20 cellular contexts compared by ENCODE assay signal in genomic region chrX:100883654-100884053, GRCh38. TPM values are rescaled to one million over a fixed set of nuclear protein-coding genes. Genes with fewer than 3 reads are reported as not detected.
"Had no signal": no experiment of that assay in that cellular context is flagged by ENCODE, and none has a peak within 500 bp of the region (broad histone marks: within the 10 kb centered on the region; RNA-seq: fewer than 3 reads in every experiment).

No MANE protein-coding gene starts in this region.

- ATAC-seq: activated CD4-positive, CD25-positive, alpha-beta regulatory T cell treated with anti-CD3 and anti-CD28 coated beads, Interleukin-2, amount 50 U/mL, for 24 hours; activated naive CD8-positive, alpha-beta T cell treated with anti-CD3 and anti-CD28 coated beads, Interleukin-2, amount 50 U/mL, for 24 hours; psoas muscle; sciatic nerve had no signal

- H3K4me3 ChIP-seq: lower lobe of right lung, psoas muscle, thyroid gland, uterus had no signal

- H3K27me3 ChIP-seq: thyroid gland had no signal

- H3K9me3 ChIP-seq: lower lobe of right lung, psoas muscle, thyroid gland, uterus had no signal

- DNase-seq: activated CD4-positive, alpha-beta T cell treated with anti-CD3 and anti-CD28 coated beads, Interleukin-2, amount 50 U/mL, for 1 hour; activated naive CD4-positive, alpha-beta T cell treated with Interleukin-2 at 50 U/mL for 16 hours; activated naive CD8-positive, alpha-beta T cell treated with anti-CD3 and anti-CD28 coated beads, Interleukin-2, amount 50 U/mL, for 24 hours; activated T-cell treated with anti-CD3 and anti-CD28 coated beads for 4 hours; aorta; effector memory CD4-positive, alpha-beta T cell; foreskin melanocyte; head of caudate nucleus; lower lobe of right lung; midbrain; psoas muscle; stimulated activated CD4-positive, alpha-beta T cell treated with anti-CD3 and anti-CD28 coated beads, Interleukin-1b, Interleukin-23, amount 100 ng/mL, for 48 hours; thyroid gland; uterus had no signal

- H3K4me1 ChIP-seq: lower lobe of right lung, psoas muscle, thyroid gland, uterus had no signal

- H3K27ac ChIP-seq: epithelial cell of prostate, lower lobe of right lung, psoas muscle, thyroid gland, uterus had no signal

- H3K36me3 ChIP-seq: lower lobe of right lung, thyroid gland, uterus had no signal

RNA-seq across cellular contexts. Expression of gene NOX1, which starts 9.5 kb away (rescaled TPM):
- total RNA-seq: aorta, fibroblast of lung, lower lobe of right lung, neural crest cell, osteoblast, psoas muscle, sciatic nerve, thyroid gland, uterus had no signal
- polyA plus RNA-seq: aorta, fibroblast of lung, psoas muscle had no signal
